In the genomic region with DNA sequence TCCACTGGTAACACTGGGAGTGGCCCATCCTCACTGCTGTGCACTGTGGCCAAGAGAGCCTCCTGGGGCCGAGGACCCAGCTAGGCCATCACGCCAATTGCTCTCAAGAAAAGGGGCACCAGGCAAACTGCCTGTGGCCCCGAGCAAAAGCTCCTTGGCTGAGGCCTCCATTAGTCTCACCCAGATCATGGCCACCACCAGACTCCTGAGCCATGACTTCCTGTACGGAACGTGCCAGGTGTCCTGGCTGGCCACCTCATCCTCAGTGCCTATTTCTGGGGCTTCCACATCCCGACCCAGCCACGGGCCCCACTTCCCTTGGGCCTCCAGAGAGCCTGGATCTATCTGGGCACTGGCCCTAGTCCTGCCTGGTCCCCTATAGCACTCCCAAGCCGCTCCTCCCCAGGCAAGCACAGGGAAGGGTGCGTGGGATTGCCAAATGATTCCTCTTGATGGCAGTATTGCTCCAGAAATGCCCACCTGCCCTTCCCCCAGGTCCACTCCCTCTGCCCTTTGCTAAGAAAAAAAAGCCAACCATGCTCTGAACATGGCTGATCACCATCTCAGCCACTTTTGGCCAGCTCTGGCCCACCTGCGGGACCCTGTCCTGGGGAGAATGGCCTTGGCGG, we compare ENCODE assay signal across 14 cellular contexts.
DNase-seq lines count a peak whose midpoint lies in the region; ATAC-seq and TF ChIP-seq lines count a peak whose summit lies in the region.
"Had no signal": no experiment of that assay in that cellular context is flagged by ENCODE, and none has a peak within 500 bp of the region (broad histone marks: within the 10 kb centered on the region; RNA-seq: fewer than 3 reads in every experiment).

No MANE protein-coding gene starts in this region.

- H3K4me1 ChIP-seq in A673 (ENCODE audit: insufficient read depth, low read length, poor library complexity, severe bottlenecking) (no peaks in the 10 kb centered on the region), endodermal cell (ENCODE audit: control insufficient read depth, insufficient read depth, low read length) (no peaks in the 10 kb centered on the region)
- H3K4me1 ChIP-seq: gastroesophageal sphincter had no signal

- in situ Hi-C loops in GM13977 (cut with MboI; ENCODE audit: low pct_unique_long_range_greater_than_20kb, low sequenced_read_pairs, unreplicated experiment) = no loop called here

- H3K9ac ChIP-seq in endodermal cell (ENCODE audit: extremely low read depth, low read length, poor library complexity, severe bottlenecking) = no peak overlapping the region

- no peak overlapping the region for H3K27ac ChIP-seq in A673 (ENCODE audit: low read depth, low read length, poor library complexity, severe bottlenecking)
- no peak overlapping the region for H3K27ac ChIP-seq in endodermal cell (ENCODE audit: low read depth, low read length)
- H3K27ac ChIP-seq: gastroesophageal sphincter had no signal

- H3K36me3 Mint-ChIP-seq in endodermal cell (ENCODE audit: low read depth) (peaks cover 23% of the 10 kb centered on the region), T-cell (no peaks in the 10 kb centered on the region)

- no peak overlapping the region for H3K27ac Mint-ChIP-seq in endodermal cell
- H3K27ac Mint-ChIP-seq in T-cell = no peak overlapping the region

- H3K4me1 Mint-ChIP-seq in endodermal cell (peaks cover 52% of the 10 kb centered on the region), T-cell (no peaks in the 10 kb centered on the region)

- no peaks in the 10 kb centered on the region for H3K27me3 Mint-ChIP-seq in endodermal cell (ENCODE audit: insufficient read depth)
- H3K27me3 Mint-ChIP-seq in T-cell = peaks cover 0 to 24% of the 10 kb centered on the region in 2 donors

- no TSS peak for BruUV-seq in A673 (replicated peaks; lab: Mats Ljungman, UMichigan)

- DNase-seq in A673 (ENCODE audit: low spot score) (peak; percentile 5), GM13977 (ENCODE audit: low spot score) (no peak), NCI-H1930 (lab: John Stamatoyannopoulos, UW) (peak; percentile 25 to 30), endodermal cell (peak; percentile 81), amniotic stem cell (lab: John Stamatoyannopoulos, UW) (no peak), T-cell (no peak), iPS-NIHi11 (ENCODE audit: low spot score) (no peak)
- DNase-seq: activated CD4-positive, alpha-beta T cell treated with anti-CD3 and anti-CD28 coated beads for 1 hour; cortex of kidney; mesenchymal stem cell; right cardiac atrium; SHP77 had no signal

- H3K4me3 ChIP-seq in A673 (ENCODE audit: low read depth, low read length, poor library complexity, severe bottlenecking) = no peak overlapping the region
- H3K4me3 ChIP-seq in endodermal cell (ENCODE audit: low read length) = no peak overlapping the region
- H3K4me3 ChIP-seq: gastroesophageal sphincter had no signal

- 95% methylated on average over 11 of the region's 11 CpGs; no CpG with 5 or more reads in 1 of the 2 experiments for WGBS in endodermal cell (ENCODE audit: insufficient coverage in 1 of 2, insufficient read length in 1 of 2), 2 experiments

- 0 out of 2 replicates have a peak, but pooled peaks have one; percentile 23 for TF ChIP-seq CTCF in A673 (conservative IDR thresholded peaks at IDR 0.05; ENCODE audit: low read depth, low read length)
- peak; percentile 48 for TF ChIP-seq CTCF in GM13977 (IDR thresholded peaks at IDR 0.05; ENCODE audit: extremely low read depth, insufficient read depth, missing control alignments)
- peak; percentile 81 for TF ChIP-seq CTCF in endodermal cell (conservative IDR thresholded peaks at IDR 0.05)

- no peaks in the 10 kb centered on the region for H3K36me3 ChIP-seq in A673 (ENCODE audit: insufficient read depth, low read length, poor library complexity, severe bottlenecking)
- H3K36me3 ChIP-seq in endodermal cell (ENCODE audit: control insufficient read depth, insufficient read depth, low read length) = no peaks in the 10 kb centered on the region
- H3K36me3 ChIP-seq: gastroesophageal sphincter had no signal

- POLR2A ChIA-PET in A673 (lab: Charles Lee; ENCODE audit: low non-redundant PET) = no interaction called here
- POLR2A ChIA-PET in T-cell (lab: Charles Lee) = no interaction called here

- H3K9me3 ChIP-seq in A673 (ENCODE audit: low read depth, low read length, poor library complexity, severe bottlenecking) = no peaks in the 10 kb centered on the region
- peaks cover 9% of the 10 kb centered on the region for H3K9me3 ChIP-seq in endodermal cell (ENCODE audit: control insufficient read depth, low read length)
- H3K9me3 ChIP-seq: gastroesophageal sphincter had no signal

- H3K27me3 ChIP-seq in A673 (replicated peaks; ENCODE audit: insufficient read depth, low read depth, low read length, poor library complexity) = peaks cover 6% of the 10 kb centered on the region
- no peaks in the 10 kb centered on the region for H3K27me3 ChIP-seq in endodermal cell (ENCODE audit: control insufficient read depth, insufficient read depth, low read length, poor library complexity, severe bottlenecking)
- H3K27me3 ChIP-seq: gastroesophageal sphincter had no signal

- CTCF ChIA-PET in A673 (lab: Charles Lee) (no interaction called here), T-cell (lab: Charles Lee) (no interaction called here)

- no peak for ATAC-seq in HG03442 (IDR thresholded peaks at IDR 0.05; ENCODE audit: unreplicated experiment)
- no peak for ATAC-seq in T-cell (replicated peaks in 1 of 4)
- ATAC-seq: gastroesophageal sphincter had no signal

- intact Hi-C loops in A673 (cut with micrococcal nuclease; ENCODE audit: unreplicated experiment) = no loop called here

- H3K9me3 Mint-ChIP-seq in endodermal cell = peaks cover 19% of the 10 kb centered on the region
- H3K9me3 Mint-ChIP-seq in T-cell = no peaks in the 10 kb centered on the region

- H3K4me3 Mint-ChIP-seq in endodermal cell (no peak overlapping the region), T-cell (no peak overlapping the region)

Comparison
In these comparisons a context has a peak if more than half of its experiments do, and no peak if none do; other contexts are left out.
1. DNase-seq: peak in A673 (single experiment), NCI-H1930 (2 of 2) and endodermal cell (single experiment); none in GM13977 (single experiment), amniotic stem cell (single experiment), T-cell (0 of 34) and iPS-NIHi11 (single experiment).
2. CTCF ChIP-seq: peak in every context shown above with its lines; median percentile 81 in endodermal cell; 48 in GM13977; 23 in A673.